In genomic region chr14:23537351-23538048, GRCh38 we compare ENCODE assay signal across 17 cellular contexts. TPM values are rescaled to one million over a fixed set of nuclear protein-coding genes. Genes with fewer than 3 reads are reported as not detected.
DNase-seq lines count a peak whose midpoint lies in the region; ATAC-seq, FAIRE-seq and TF ChIP-seq lines count a peak whose summit lies in the region.
"Had no signal": no experiment of that assay in that cellular context is flagged by ENCODE, and none has a peak within 500 bp of the region (broad histone marks: within the 10 kb centered on the region; RNA-seq: fewer than 3 reads in every experiment).

No MANE protein-coding gene starts in this region.

- H3K4me1 ChIP-seq in K562 (replicated peaks in 1 of 2; ENCODE audit: control insufficient read depth in 2 of 2, insufficient read depth in 2 of 2, low read length in 2 of 2): no peaks in the 10 kb centered on the region; a peak in 1 of 5 replicates
- H3K4me1 ChIP-seq: tibial artery had no signal

- POLR2A ChIA-PET in K562 (lab: Yijun Ruan, JAX): interaction anchor here (1.0 to 1.8 kb wide), 2 partner anchors 18 to 41 kb away, joined by 4 read pairs; partner anchors contain the start of gene THTPA

- CTCF ChIA-PET in K562 (lab: Yijun Ruan, JAX; ENCODE audit: low intra/inter-chr PET ratio): no interaction called here

- DNase-seq in AG08395 (ENCODE audit: low spot score) (peak; percentile 37), HPDE6-E6E7 (ENCODE audit: extremely low spot score) (peak; percentile 63), K562 (ENCODE audit: extremely low read depth in 1 of 4, low spot score in 3 of 4) (no peak), iris pigment epithelial cell (ENCODE audit: low read depth) (peak; percentile 48), amniotic stem cell (lab: John Stamatoyannopoulos, UW) (no peak), NCI-H345 (lab: John Stamatoyannopoulos, UW) (no peak), ecto neural progenitor cell (ENCODE audit: low spot score) (no peak)
- DNase-seq: activated CD8-positive, alpha-beta T cell treated with anti-CD3 and anti-CD28 coated beads, Interleukin-2, amount 10 ng/mL, durations not matched to agents 7 days and 5 days; activated naive CD4-positive, alpha-beta T cell treated with Interleukin-2 at 50 U/mL for 16 hours; GDM1; NCI-H1417; T-helper 2 cell; tibial artery had no signal

- no peak for TF ChIP-seq EP300 in K562 (IDR thresholded peaks at IDR 0.05; ENCODE audit: low read length)

- H3K9ac ChIP-seq in K562 (ENCODE audit: insufficient read depth in 1 of 2, low read depth in 2 of 2, low read length in 2 of 2): no peak overlapping the region; a peak in 1 of 4 replicates

- ATAC-seq in K562: peak; percentile 51; the same call in 2 of the 3 replicates
- no peak for ATAC-seq in HG02623 (IDR thresholded peaks at IDR 0.05; ENCODE audit: unreplicated experiment)
- ATAC-seq: activated CD8-positive, alpha-beta T cell treated with anti-CD3 and anti-CD28 coated beads, Interleukin-2, amount 10 ng/mL, durations not matched to agents 7 days and 5 days; gastroesophageal sphincter had no signal

- in situ Hi-C loops in K562 (cut with MboI): no loop called here

- no peaks in the 10 kb centered on the region for H3K9me3 ChIP-seq in K562 (replicated peaks; ENCODE audit: control insufficient read depth, insufficient read depth, low read depth, low read length)
- H3K9me3 ChIP-seq: gastroesophageal sphincter, right atrium auricular region, tibial artery had no signal

- no TSS peak for BruUV-seq in K562 (replicated peaks; lab: Mats Ljungman, UMichigan)

- WGBS in K562 (ENCODE audit: insufficient coverage, low coverage, missing lambda C conversion rate): 3% methylated on average over 5 of the region's 13 CpGs

- intact Hi-C loops in K562 (cut with micrococcal nuclease): no loop called here

- TF ChIP-seq POLR2A in K562 (conservative IDR thresholded peaks at IDR 0.05): no peak

- TF ChIP-seq CTCF in K562 (IDR thresholded peaks at IDR 0.05 in 2 of 3, conservative IDR thresholded peaks at IDR 0.05 in 1 of 3; ENCODE audit: insufficient read depth in 2 of 3, low read depth in 1 of 3, low read length in 3 of 3): no peak

- TF ChIP-seq RAD21 in K562 (CRISPR knock-in tag; conservative IDR thresholded peaks at IDR 0.05 in 1 of 2, IDR thresholded peaks at IDR 0.05 in 1 of 2): no peak

- peaks cover 0 to 17% of the 10 kb centered on the region in 2 experiments; a peak in 3 of 5 replicates for H3K27me3 ChIP-seq in K562 (ENCODE audit: control insufficient read depth in 2 of 2, insufficient read depth in 2 of 2, low read length in 2 of 2)
- H3K27me3 ChIP-seq: gastroesophageal sphincter, right atrium auricular region, tibial artery had no signal

- H3K27ac ChIP-seq in K562 (ENCODE audit: extremely low read depth, low read depth, low read length): no peak overlapping the region
- H3K27ac ChIP-seq: gastroesophageal sphincter, right atrium auricular region, tibial artery had no signal

- H3K9me1 ChIP-seq in K562 (ENCODE audit: control insufficient read depth, insufficient read depth, low read length): no peaks in the 10 kb centered on the region

- H4K20me1 ChIP-seq in K562 (replicated peaks; ENCODE audit: control insufficient read depth, insufficient read depth, low read length): no peaks in the 10 kb centered on the region

- no peak overlapping the region for H2AFZ ChIP-seq in K562 (ENCODE audit: low read depth, low read length)

- H3K79me2 ChIP-seq in K562 (ENCODE audit: control insufficient read depth, insufficient read depth, low read length): no peaks in the 10 kb centered on the region

- no peaks in the 10 kb centered on the region for H3K36me3 ChIP-seq in K562 (ENCODE audit: control insufficient read depth, insufficient read depth, low read length)
- H3K36me3 ChIP-seq: right atrium auricular region had no signal

- no peak for FAIRE-seq in K562 (lab: Jason Lieb, UNC)
- FAIRE-seq: HTR-8/SVneo had no signal

- no peak overlapping the region for H3K4me2 ChIP-seq in K562 (ENCODE audit: insufficient read depth, low read length)

- H3K4me3 ChIP-seq in K562: no peak overlapping the region
- H3K4me3 ChIP-seq: gastroesophageal sphincter, right atrium auricular region, tibial artery had no signal

RNA-seq across cellular contexts. Expression of gene ZFHX2, which starts 14.1 kb away (rescaled TPM):
- 0.76 and 1.5 TPM in 2 replicates for total RNA-seq in K562 (2011; cell fraction: chromatin; rRNA removed; ENCODE audit: low replicate concordance)
- 0.26 and 0.67 TPM in 2 replicates for total RNA-seq in K562 (2011; cell fraction: nucleolus; rRNA removed)
- 0.15 and 0.23 TPM in 2 replicates for total RNA-seq in K562 (2011; cell fraction: nucleoplasm; rRNA removed)
- 0.29 TPM in 1 of 2 replicates, not detected in the other for total RNA-seq in K562 (2014; rRNA removed)
- 0.10 and 0.11 TPM in 2 replicates for total RNA-seq in K562 (2014; rRNA removed; fragmentation: Illumina TruSeq; extraction: Trizol)
- 0.11 TPM in 2 replicates for total RNA-seq in K562 (2015; rRNA removed; fragmentation: Illumina TruSeq; extraction: Trizol)
- 0.11 and 0.22 TPM in 2 replicates for total RNA-seq in K562 (2021)
- polyA plus RNA-seq in K562 (2011; rRNA removed): 0.06 and 0.16 TPM in 2 replicates
- polyA plus RNA-seq in K562 (2011; cell fraction: cytosol; rRNA removed): under 0.01 and 0.04 TPM in 2 replicates
- 0.20 and 0.50 TPM in 2 replicates for polyA plus RNA-seq in K562 (2011; cell fraction: nucleus; rRNA removed)
- polyA plus RNA-seq in K562 (2012): 0.06 and 0.07 TPM in 2 replicates
- 0.03 and 0.09 TPM in 2 replicates for polyA plus RNA-seq in K562 (2014; fragmentation: Illumina TruSeq; extraction: Trizol)
- not detected for polyA plus RNA-seq in K562 (2014; fragmentation: Nextera tagmentation; extraction: Ambion mirVana)
- 0.01 TPM in 1 of 2 replicates, not detected in the other for polyA plus RNA-seq in K562 (2014; rRNA removed)
- polyA minus RNA-seq in K562 (2011; rRNA and poly(A)+ RNA removed): 0.15 and 0.18 TPM in 2 replicates
- polyA minus RNA-seq in K562 (2011; cell fraction: cytosol; rRNA and poly(A)+ RNA removed): not detected in 2 replicates
- polyA minus RNA-seq in K562 (2011; cell fraction: nucleus; rRNA and poly(A)+ RNA removed): 0.22 and 0.54 TPM in 2 replicates

RNA-seq across cellular contexts. Expression of gene THTPA, which starts 18.6 kb away (rescaled TPM):
- total RNA-seq in K562 (2011; cell fraction: chromatin; rRNA removed; ENCODE audit: low replicate concordance): 2.6 and 8.1 TPM in 2 replicates
- 5.2 and 7.1 TPM in 2 replicates for total RNA-seq in K562 (2011; cell fraction: nucleolus; rRNA removed)
- 5.2 and 5.4 TPM in 2 replicates for total RNA-seq in K562 (2011; cell fraction: nucleoplasm; rRNA removed)
- total RNA-seq in K562 (2014; rRNA removed) (5.2 and 12.2 TPM in 2 replicates), K562 (2014; rRNA removed; fragmentation: Illumina TruSeq; extraction: Trizol) (2.2 and 2.4 TPM in 2 replicates), K562 (2015; rRNA removed; fragmentation: Illumina TruSeq; extraction: Trizol) (3.8 and 4.2 TPM in 2 replicates), K562 (2021) (6.3 and 8.7 TPM in 2 replicates)
- polyA plus RNA-seq in K562 (2011; rRNA removed) (2.2 and 3.8 TPM in 2 replicates), K562 (2014; fragmentation: Illumina TruSeq; extraction: Trizol) (6.8 and 8.4 TPM in 2 replicates), K562 (2014; fragmentation: Nextera tagmentation; extraction: Ambion mirVana) (1 to 10 TPM; 6.4 to 6.5 TPM), K562 (2014; rRNA removed) (5.1 and 9.4 TPM in 2 replicates)
- polyA plus RNA-seq in K562 (2011; cell fraction: cytosol; rRNA removed): 2.4 and 7.1 TPM in 2 replicates
- polyA plus RNA-seq in K562 (2011; cell fraction: nucleus; rRNA removed): 2.2 and 7.9 TPM in 2 replicates
- 5.6 and 7.4 TPM in 2 replicates for polyA plus RNA-seq in K562 (2012)
- 2.5 and 3.2 TPM in 2 replicates for polyA minus RNA-seq in K562 (2011; rRNA and poly(A)+ RNA removed)
- 2.7 and 2.9 TPM in 2 replicates for polyA minus RNA-seq in K562 (2011; cell fraction: cytosol; rRNA and poly(A)+ RNA removed)
- 2.4 and 2.8 TPM in 2 replicates for polyA minus RNA-seq in K562 (2011; cell fraction: nucleus; rRNA and poly(A)+ RNA removed)

RNA-seq across cellular contexts. Expression of gene AP1G2, which starts 30.1 kb away (rescaled TPM):
- 396 and 1,008 TPM in 2 replicates for total RNA-seq in K562 (2011; cell fraction: chromatin; rRNA removed; ENCODE audit: low replicate concordance)
- total RNA-seq in K562 (2011; cell fraction: nucleolus; rRNA removed): 461 and 463 TPM in 2 replicates
- total RNA-seq in K562 (2011; cell fraction: nucleoplasm; rRNA removed): 346 and 364 TPM in 2 replicates
- 19.1 and 25.8 TPM in 2 replicates for total RNA-seq in K562 (2014; rRNA removed)
- 12.2 and 19.8 TPM in 2 replicates for total RNA-seq in K562 (2014; rRNA removed; fragmentation: Illumina TruSeq; extraction: Trizol)
- total RNA-seq in K562 (2015; rRNA removed; fragmentation: Illumina TruSeq; extraction: Trizol): 27.7 and 31.9 TPM in 2 replicates
- 51.9 and 58.1 TPM in 2 replicates for total RNA-seq in K562 (2021)
- 65.3 and 135 TPM in 2 replicates for polyA plus RNA-seq in K562 (2011; rRNA removed)
- 61.3 and 70.5 TPM in 2 replicates for polyA plus RNA-seq in K562 (2011; cell fraction: cytosol; rRNA removed)
- polyA plus RNA-seq in K562 (2011; cell fraction: nucleus; rRNA removed): 934 and 1,029 TPM in 2 replicates
- 53.3 and 105 TPM in 2 replicates for polyA plus RNA-seq in K562 (2012)
- 41.3 and 56.2 TPM in 2 replicates for polyA plus RNA-seq in K562 (2014; fragmentation: Illumina TruSeq; extraction: Trizol)
- polyA plus RNA-seq in K562 (2014; fragmentation: Nextera tagmentation; extraction: Ambion mirVana): 10 to 100 TPM; 22.9 to 33.3 TPM
- 73.4 and 83.5 TPM in 2 replicates for polyA plus RNA-seq in K562 (2014; rRNA removed)
- 35.0 and 46.6 TPM in 2 replicates for polyA minus RNA-seq in K562 (2011; rRNA and poly(A)+ RNA removed)
- 23.4 and 34.6 TPM in 2 replicates for polyA minus RNA-seq in K562 (2011; cell fraction: cytosol; rRNA and poly(A)+ RNA removed)
- 142 and 191 TPM in 2 replicates for polyA minus RNA-seq in K562 (2011; cell fraction: nucleus; rRNA and poly(A)+ RNA removed)

RNA-seq across cellular contexts. Expression of gene JPH4, which starts 41.1 kb away (rescaled TPM):
- not detected in 2 replicates for total RNA-seq in K562 (2011; cell fraction: chromatin; rRNA removed; ENCODE audit: low replicate concordance)
- not detected in 2 replicates for total RNA-seq in K562 (2011; cell fraction: nucleolus; rRNA removed)
- total RNA-seq in K562 (2011; cell fraction: nucleoplasm; rRNA removed): 0.23 TPM in 1 of 2 replicates, not detected in the other
- 0.04 TPM in 1 of 2 replicates, not detected in the other for total RNA-seq in K562 (2014; rRNA removed)
- total RNA-seq in K562 (2014; rRNA removed; fragmentation: Illumina TruSeq; extraction: Trizol): not detected in 2 replicates
- total RNA-seq in K562 (2015; rRNA removed; fragmentation: Illumina TruSeq; extraction: Trizol): 0.04 TPM in 1 of 2 replicates, not detected in the other
- total RNA-seq in K562 (2021): 0.13 TPM in 2 replicates
- not detected in 2 replicates for polyA plus RNA-seq in K562 (2011; rRNA removed)
- polyA plus RNA-seq in K562 (2011; cell fraction: cytosol; rRNA removed): 0.01 TPM in 1 of 2 replicates, not detected in the other
- polyA plus RNA-seq in K562 (2011; cell fraction: nucleus; rRNA removed): 0.07 TPM in 1 of 2 replicates, not detected in the other
- 0.12 and 0.24 TPM in 2 replicates for polyA plus RNA-seq in K562 (2012)
- polyA plus RNA-seq in K562 (2014; fragmentation: Illumina TruSeq; extraction: Trizol): 0.04 and 0.07 TPM in 2 replicates
- under 1 TPM in 1 of 2 experiments, not detected in 1; 0.06 TPM for polyA plus RNA-seq in K562 (2014; fragmentation: Nextera tagmentation; extraction: Ambion mirVana)
- 0.07 TPM in 1 of 2 replicates, not detected in the other for polyA plus RNA-seq in K562 (2014; rRNA removed)
- not detected in 2 replicates for polyA minus RNA-seq in K562 (2011; rRNA and poly(A)+ RNA removed)
- not detected in 2 replicates for polyA minus RNA-seq in K562 (2011; cell fraction: cytosol; rRNA and poly(A)+ RNA removed)
- polyA minus RNA-seq in K562 (2011; cell fraction: nucleus; rRNA and poly(A)+ RNA removed): not detected in 2 replicates
- total RNA-seq: activated CD8-positive, alpha-beta T cell treated with anti-CD3 and anti-CD28 coated beads, Interleukin-2, amount 10 ng/mL, durations not matched to agents 7 days and 5 days had no signal

Comparison
In these comparisons a context has a peak if more than half of its experiments do, and no peak if none do; other contexts are left out.
1. DNase-seq: peak in AG08395 (single experiment), HPDE6-E6E7 (single experiment) and iris pigment epithelial cell (single experiment); none in K562 (0 of 4), amniotic stem cell (single experiment), NCI-H345 (single experiment) and ecto neural progenitor cell (single experiment).